18 cellular contexts compared by ENCODE assay signal in genomic region chr4:40627540-40627939, GRCh38.
A peak's percentile ranks its signal among the peaks of the same experiment; 100 is the strongest.
DNase-seq lines count a peak whose midpoint lies in the region; ATAC-seq, FAIRE-seq and TF ChIP-seq lines count a peak whose summit lies in the region.
"Had no signal": no experiment of that assay in that cellular context is flagged by ENCODE, and none has a peak within 500 bp of the region (broad histone marks: within the 10 kb centered on the region; RNA-seq: fewer than 3 reads in every experiment).

No MANE protein-coding gene starts in this region.

- H3K27ac ChIP-seq in MM.1S (ENCODE audit: low read length) (peak overlapping the region; percentile 28; the same call in 1 of the 2 replicates), parathyroid adenoma (peak overlapping the region; percentile 100)
- H3K27ac ChIP-seq: RWPE1 had no signal

- H2AFZ ChIP-seq in MM.1S (ENCODE audit: low read length): no peak overlapping the region
- H2AFZ ChIP-seq in parathyroid adenoma: no peak overlapping the region

- no peaks in the 10 kb centered on the region for H3K27me3 ChIP-seq in GM06990 (replicated peaks; ENCODE audit: control insufficient read depth, insufficient read depth, low read length)
- no peaks in the 10 kb centered on the region for H3K27me3 ChIP-seq in MM.1S (replicated peaks; ENCODE audit: insufficient read depth, low read length)
- no peaks in the 10 kb centered on the region for H3K27me3 ChIP-seq in parathyroid adenoma (ENCODE audit: control insufficient read depth, insufficient read depth, low read length)

- peaks cover 3% of the 10 kb centered on the region for H3K36me3 ChIP-seq in GM06990 (ENCODE audit: control insufficient read depth, insufficient read depth, low read length)
- H3K36me3 ChIP-seq in MM.1S (replicated peaks; ENCODE audit: insufficient read depth, low read length): no peaks in the 10 kb centered on the region
- H3K36me3 ChIP-seq in parathyroid adenoma (ENCODE audit: control insufficient read depth, insufficient read depth, low read length): no peaks in the 10 kb centered on the region
- H3K36me3 ChIP-seq: BE2C had no signal

- FAIRE-seq in RCC 7860 (lab: Jason Lieb, UNC): no peak

- DNase-seq in GM06990 (ENCODE audit: extremely low read depth, insufficient read length): no peak
- DNase-seq in MM.1S: no peak
- DNase-seq in epithelial cell of esophagus (ENCODE audit: low read depth): peak; percentile 19
- DNase-seq in RCC 7860 (ENCODE audit: low spot score): no peak
- no peak for DNase-seq in NCI-H2171 (lab: John Stamatoyannopoulos, UW)
- no peak for DNase-seq in DMS153 (lab: John Stamatoyannopoulos, UW)
- DNase-seq: activated CD4-positive, alpha-beta memory T cell treated with anti-CD3 and anti-CD28 coated beads, Interleukin-2, amount 10 ng/mL, durations not matched to agents 7 days and 5 days; activated effector memory CD4-positive, alpha-beta T cell treated with Interleukin-2 at 50 U/mL for 16 hours; BE2C; effector CD4-positive, alpha-beta T cell; foreskin fibroblast; KBM-7; NCI-H1436 treated with DMSO at 0.1 percent for 48 hours; NCI-H524; T1000 had no signal

- peak overlapping the region; percentile 93 for H3K4me3 ChIP-seq in GM06990 (replicated peaks; ENCODE audit: low read depth, low read length)
- H3K4me3 ChIP-seq in MM.1S (ENCODE audit: low read length): peak overlapping the region; percentile 60
- peak overlapping the region; percentile 81 for H3K4me3 ChIP-seq in epithelial cell of esophagus (ENCODE audit: low read length)
- H3K4me3 ChIP-seq in parathyroid adenoma (ENCODE audit: low read depth, low read length): peak overlapping the region; percentile 94

- no peaks in the 10 kb centered on the region for H3K9me2 ChIP-seq in MM.1S (replicated peaks; ENCODE audit: insufficient read depth, low read length)

- H3F3A ChIP-seq in MM.1S (ENCODE audit: insufficient read depth, low read length): peaks cover 33% of the 10 kb centered on the region

- ATAC-seq in HG02870 (IDR thresholded peaks at IDR 0.05; ENCODE audit: unreplicated experiment): no peak

- no peaks in the 10 kb centered on the region for H4K20me1 ChIP-seq in MM.1S (ENCODE audit: insufficient read depth, low read length)

- no peak for TF ChIP-seq CTCF in GM06990 (IDR thresholded peaks at IDR 0.05; ENCODE audit: insufficient read depth, low read length, poor library complexity, severe bottlenecking)
- TF ChIP-seq CTCF in MM.1S (IDR thresholded peaks at IDR 0.05; ENCODE audit: low read length): no peak
- no peak for TF ChIP-seq CTCF in epithelial cell of esophagus (IDR thresholded peaks at IDR 0.05; ENCODE audit: insufficient read depth, low read depth, low read length, missing control alignments)
- TF ChIP-seq CTCF in parathyroid adenoma (IDR thresholded peaks at IDR 0.05): no peak

- H3K79me2 ChIP-seq in MM.1S (ENCODE audit: low read length): peaks cover 66% of the 10 kb centered on the region
- peaks cover 30% of the 10 kb centered on the region for H3K79me2 ChIP-seq in parathyroid adenoma

- H3K9ac ChIP-seq in MM.1S (ENCODE audit: low read length) (peak overlapping the region; percentile 65; the same call in 1 of the 2 replicates), parathyroid adenoma (no peak overlapping the region)

- H3K4me2 ChIP-seq in MM.1S (ENCODE audit: low read depth, low read length) (peak overlapping the region; percentile 59), parathyroid adenoma (ENCODE audit: low read length) (peak overlapping the region; percentile 56)

- H3K9me3 ChIP-seq in MM.1S (replicated peaks; ENCODE audit: insufficient read depth, low read length): no peaks in the 10 kb centered on the region
- no peaks in the 10 kb centered on the region for H3K9me3 ChIP-seq in parathyroid adenoma (ENCODE audit: control insufficient read depth, low read length)
- H3K9me3 ChIP-seq: BE2C had no signal

- H3K4me1 ChIP-seq in MM.1S (ENCODE audit: low read length) (peaks cover 38% of the 10 kb centered on the region), parathyroid adenoma (peaks cover 7% of the 10 kb centered on the region)
- H3K4me1 ChIP-seq: BE2C had no signal
